In the genomic region with DNA sequence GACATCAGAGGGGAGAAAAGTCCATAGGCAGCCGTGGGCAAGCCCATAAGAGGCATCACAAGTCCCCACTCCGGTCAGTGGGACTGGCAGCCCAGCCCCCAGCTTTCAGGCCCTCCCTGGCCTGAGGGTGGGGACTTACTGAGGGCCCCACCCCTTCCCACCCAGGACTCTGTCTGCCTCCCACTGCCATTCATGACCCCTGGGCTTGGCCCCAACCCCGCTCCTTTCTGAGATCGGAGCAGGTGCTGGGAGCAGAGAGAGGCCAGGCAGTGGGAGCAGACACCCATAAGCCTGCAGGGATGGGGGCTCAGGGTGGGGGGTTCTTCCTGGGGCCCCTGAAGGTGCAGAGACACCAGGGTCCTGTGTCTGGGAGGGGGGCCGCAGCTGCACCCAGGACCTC, we compare ENCODE assay signal across 20 cellular contexts. TPM values are rescaled to one million over a fixed set of nuclear protein-coding genes. Genes with fewer than 3 reads are reported as not detected.
A peak's percentile ranks its signal among the peaks of the same experiment; 100 is the strongest.
DNase-seq lines count a peak whose midpoint lies in the region; ATAC-seq and TF ChIP-seq lines count a peak whose summit lies in the region.
"Had no signal": no experiment of that assay in that cellular context is flagged by ENCODE, and none has a peak within 500 bp of the region (broad histone marks: within the 10 kb centered on the region; RNA-seq: fewer than 3 reads in every experiment).

No MANE protein-coding gene starts in this region.

- no peaks in the 10 kb centered on the region for H3K79me1 ChIP-seq in neuronal stem cell (ENCODE audit: low read depth, low read length)

- H2BK120ac ChIP-seq in neuronal stem cell (ENCODE audit: low read depth, low read length): no peak overlapping the region

- H3K36me3 ChIP-seq in BLaER1 (no peaks in the 10 kb centered on the region), neuronal stem cell (replicated peaks in 1 of 2; ENCODE audit: control insufficient read depth in 2 of 2, insufficient read depth in 2 of 2, low read length in 2 of 2) (no peaks in the 10 kb centered on the region)
- H3K36me3 ChIP-seq: HAP-1 had no signal

- CTCF ChIA-PET in RWPE1 (lab: Yijun Ruan, JAX): no interaction called here

- no peak overlapping the region for H2BK15ac ChIP-seq in neuronal stem cell (ENCODE audit: low read length)

- ATAC-seq in GM21360 (IDR thresholded peaks at IDR 0.05; ENCODE audit: unreplicated experiment) (no peak), HG02623 (IDR thresholded peaks at IDR 0.05; ENCODE audit: unreplicated experiment) (no peak)
- ATAC-seq: GM12878, K562 had no signal

- no peak overlapping the region for H2BK12ac ChIP-seq in neuronal stem cell (ENCODE audit: low read length)

- no peak for TF ChIP-seq CTCF in RWPE1 (conservative IDR thresholded peaks at IDR 0.05; ENCODE audit: low read depth)

- H4K91ac ChIP-seq in neuronal stem cell (ENCODE audit: low read depth, low read length, poor library complexity): no peak overlapping the region

- no peaks in the 10 kb centered on the region for H3K27me3 ChIP-seq in BLaER1
- peaks cover 0 to 39% (median 0%) of the 10 kb centered on the region in 3 experiments for H3K27me3 ChIP-seq in neuronal stem cell (ENCODE audit: control insufficient read depth in 3 of 3, insufficient read depth in 3 of 3, low read depth in 1 of 3, low read length in 3 of 3)

- no peaks in the 10 kb centered on the region for H4K20me1 ChIP-seq in BLaER1

- no peak overlapping the region for H3K9ac ChIP-seq in BLaER1
- no peak overlapping the region for H3K9ac ChIP-seq in neuronal stem cell (ENCODE audit: low read depth, low read length, poor library complexity)

- H3K4ac ChIP-seq in neuronal stem cell (ENCODE audit: low read length): no peak overlapping the region

- DNase-seq in RWPE1 (ENCODE audit: low spot score): no peak
- DNase-seq in neuronal stem cell (ENCODE audit: low spot score): no peak
- DNase-seq: 8988T; C1 segment of cervical spinal cord; CD4-positive, CD25-positive, alpha-beta regulatory T cell; CD8-positive, alpha-beta memory T cell; COR-L47; DMS 273 treated with DMSO at 0.1 percent for 48 hours; DMS53; DND-41; EL; IMR-90 had no signal

- POLR2A ChIA-PET in RWPE1 (lab: Yijun Ruan, JAX; ENCODE audit: low non-redundant PET): no interaction called here

- H3K4me2 ChIP-seq in BLaER1 (peak overlapping the region; percentile 67), neuronal stem cell (ENCODE audit: insufficient read depth, low read length, poor library complexity, severe bottlenecking) (no peak overlapping the region)

- H2BK5ac ChIP-seq in neuronal stem cell (ENCODE audit: low read length): no peak overlapping the region

- H3K9me3 ChIP-seq in BLaER1 (no peaks in the 10 kb centered on the region), neuronal stem cell (replicated peaks in 1 of 2; ENCODE audit: control insufficient read depth in 2 of 2, insufficient read depth in 1 of 2, low read depth in 1 of 2, low read length in 2 of 2) (no peaks in the 10 kb centered on the region)
- H3K9me3 ChIP-seq: HAP-1 had no signal

- WGBS in neuronal stem cell (ENCODE audit: extremely low coverage in 2 of 2, insufficient read length in 2 of 2, insufficient replicate concordance in 1 of 2), 2 donors: no CpG with 5 or more reads among the region's 5 CpGs

- H3K4me3 ChIP-seq in BLaER1 (no peak overlapping the region), neuronal stem cell (ENCODE audit: low read length in 2 of 2) (no peak overlapping the region)
- H3K4me3 ChIP-seq: GM12878, HAP-1, K562 had no signal

- no peak overlapping the region for H4K8ac ChIP-seq in neuronal stem cell (ENCODE audit: low read depth, low read length)

- H3K4me1 ChIP-seq in BLaER1 (peaks cover 43% of the 10 kb centered on the region), neuronal stem cell (ENCODE audit: control insufficient read depth in 2 of 2, insufficient read depth in 1 of 2, low read depth in 1 of 2, low read length in 2 of 2) (peaks cover 0 to 1% of the 10 kb centered on the region in 2 donors)
- H3K4me1 ChIP-seq: HAP-1 had no signal

- H2AK5ac ChIP-seq in neuronal stem cell (ENCODE audit: low read depth, low read length): no peak overlapping the region

- H3K23ac ChIP-seq in neuronal stem cell (ENCODE audit: low read depth, low read length, poor library complexity): no peak overlapping the region

- H2AFZ ChIP-seq in neuronal stem cell (ENCODE audit: low read length): peak overlapping the region; percentile 75

- H3K18ac ChIP-seq in neuronal stem cell (ENCODE audit: low read length): peak overlapping the region; percentile 38

- peak overlapping the region; percentile 56 for H3K14ac ChIP-seq in neuronal stem cell (ENCODE audit: low read length)

- H3K27ac ChIP-seq in BLaER1 (peak overlapping the region; percentile 40), RWPE1 (peak overlapping the region; percentile 23), neuronal stem cell (replicated peaks; ENCODE audit: low read length) (no peak overlapping the region)
- H3K27ac ChIP-seq: HL-60 had no signal

RNA-seq across cellular contexts. Expression of a gene that starts 5.1 kb away (rescaled TPM):
- 0.50 TPM for polyA plus RNA-seq in neuronal stem cell (2013, experiment 1 of 2)
- polyA plus RNA-seq in neuronal stem cell (2013, experiment 2 of 2): 0.47 TPM
- polyA plus RNA-seq: AG04450; CD8-positive, alpha-beta memory T cell; K562 had no signal

RNA-seq across cellular contexts. Expression of a gene that starts 10.4 kb away (rescaled TPM):
- polyA plus RNA-seq in neuronal stem cell (2013, experiment 1 of 2): not detected
- 0.06 TPM for polyA plus RNA-seq in neuronal stem cell (2013, experiment 2 of 2)
- polyA plus RNA-seq: AG04450; CD4-positive, CD25-positive, alpha-beta regulatory T cell; CD8-positive, alpha-beta memory T cell; GM12878; IMR-90; K562 had no signal

RNA-seq across cellular contexts. Expression of a gene that starts 35.5 kb away (rescaled TPM):
- 32.8 TPM for polyA plus RNA-seq in neuronal stem cell (2013, experiment 1 of 2)
- 34.6 TPM for polyA plus RNA-seq in neuronal stem cell (2013, experiment 2 of 2)

RNA-seq across cellular contexts. Expression of a gene that starts 36.7 kb away (rescaled TPM):
- polyA plus RNA-seq in neuronal stem cell (2013, experiment 1 of 2): 18.7 TPM
- polyA plus RNA-seq in neuronal stem cell (2013, experiment 2 of 2): 20.9 TPM

RNA-seq across cellular contexts. Expression of a gene that starts 57.0 kb away (rescaled TPM):
- polyA plus RNA-seq in neuronal stem cell (2013, experiment 1 of 2): 3,221 TPM
- polyA plus RNA-seq in neuronal stem cell (2013, experiment 2 of 2): 3,219 TPM
